8 cellular contexts compared by ENCODE assay signal in the genomic region with DNA sequence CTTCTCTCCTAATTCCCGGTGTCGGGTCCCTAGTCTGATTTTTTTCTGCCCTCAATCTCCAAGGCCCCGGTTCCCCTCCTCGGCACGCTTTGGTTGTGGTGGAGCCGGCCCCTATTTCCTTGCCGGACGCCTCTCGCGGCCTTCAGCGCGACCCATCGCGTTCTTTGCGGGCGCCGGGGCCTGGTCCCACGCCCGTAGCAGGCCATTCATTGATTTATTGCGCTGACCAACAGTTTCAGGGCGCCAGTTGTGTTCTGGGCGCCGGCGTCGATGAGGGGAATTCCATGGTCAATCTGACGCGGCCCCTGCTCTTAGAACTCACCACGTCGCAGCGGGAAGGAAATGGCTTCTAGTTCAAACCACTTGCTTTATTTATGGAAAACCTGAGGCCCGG. TPM values are rescaled to one million over a fixed set of nuclear protein-coding genes. Genes with fewer than 3 reads are reported as not detected.
DNase-seq lines count a peak whose midpoint lies in the region; ATAC-seq lines count a peak whose summit lies in the region.

No MANE protein-coding gene starts in this region.

- peak overlapping the region; percentile 84 for H3K27ac ChIP-seq in SJSA1
- peak overlapping the region; percentile 93 for H3K27ac ChIP-seq in right cardiac atrium (ENCODE audit: low read length)
- H3K27ac ChIP-seq in aorta (ENCODE audit: low read depth in 1 of 2, low read length in 2 of 2), result peak overlapping the region; percentile 2 to 71

- ATAC-seq in GM18873 (IDR thresholded peaks at IDR 0.05; ENCODE audit: low FRiP score, unreplicated experiment) (peak; percentile 21), HG03175 (IDR thresholded peaks at IDR 0.05; ENCODE audit: unreplicated experiment) (peak; percentile 25), right cardiac atrium (peak; percentile 7 to 26), aorta (ENCODE audit: low FRiP score) (peak; percentile 60)

- peaks cover 48% of the 10 kb centered on the region for H3K4me1 Mint-ChIP-seq in activated naive CD8-positive, alpha-beta T cell treated with anti-CD3 and anti-CD28 coated beads for 36 hours

- H3K4me3 ChIP-seq in SJSA1, result peak overlapping the region; percentile 71
- peak overlapping the region; percentile 90 for H3K4me3 ChIP-seq in right cardiac atrium (ENCODE audit: low read length)
- H3K4me3 ChIP-seq in aorta (ENCODE audit: low read length in 2 of 2), result peak overlapping the region; percentile 63 to 80

- H3K27me3 ChIP-seq in SJSA1 (replicated peaks) (no peaks in the 10 kb centered on the region), right cardiac atrium (ENCODE audit: control insufficient read depth, insufficient read depth) (no peaks in the 10 kb centered on the region), aorta (ENCODE audit: control insufficient read depth in 1 of 2, insufficient read depth in 2 of 2, low read length in 1 of 2) (no peaks in the 10 kb centered on the region)

- no peaks in the 10 kb centered on the region for H3K9me3 Mint-ChIP-seq in activated naive CD8-positive, alpha-beta T cell treated with anti-CD3 and anti-CD28 coated beads for 36 hours

- peak overlapping the region; percentile 95 for H3K4me3 Mint-ChIP-seq in activated naive CD8-positive, alpha-beta T cell treated with anti-CD3 and anti-CD28 coated beads for 36 hours

- peaks cover 50% of the 10 kb centered on the region for H3K36me3 Mint-ChIP-seq in activated naive CD8-positive, alpha-beta T cell treated with anti-CD3 and anti-CD28 coated beads for 36 hours

- peak; percentile 46 for DNase-seq in AG08395 (ENCODE audit: low spot score)
- DNase-seq in SJSA1 (ENCODE audit: low read depth in 1 of 2, low spot score in 2 of 2), result peak in 1 of 2 experiments; percentile 58
- peak; percentile 69 for DNase-seq in activated naive CD8-positive, alpha-beta T cell treated with anti-CD3 and anti-CD28 coated beads for 36 hours
- DNase-seq in right cardiac atrium, result peak in 1 of 3 donors; percentile 74
- DNase-seq in renal cortical epithelial cell (ENCODE audit: low read depth), result peak; percentile 67
- peak; percentile 64 to 81 for DNase-seq in aorta

- H3K36me3 ChIP-seq in SJSA1 (peaks cover 46% of the 10 kb centered on the region), aorta (ENCODE audit: control insufficient read depth in 1 of 2, insufficient read depth in 2 of 2, low read length in 1 of 2) (no peaks in the 10 kb centered on the region)

- H3K27me3 Mint-ChIP-seq in activated naive CD8-positive, alpha-beta T cell treated with anti-CD3 and anti-CD28 coated beads for 36 hours, result no peaks in the 10 kb centered on the region

- H3K4me1 ChIP-seq in SJSA1 (replicated peaks), result peaks cover 21% of the 10 kb centered on the region
- peaks cover 4% of the 10 kb centered on the region for H3K4me1 ChIP-seq in right cardiac atrium (ENCODE audit: control insufficient read depth, insufficient read depth, low read length)
- H3K4me1 ChIP-seq in aorta (ENCODE audit: control insufficient read depth in 1 of 2, insufficient read depth in 2 of 2, low read length in 2 of 2), result no peaks in the 10 kb centered on the region

- under 1% methylated on average over 31 of the region's 31 CpGs for WGBS in right cardiac atrium
- WGBS in aorta, 2 donors, result 0 to 1% methylated on average over 31 of the region's 31 CpGs

- peak overlapping the region; percentile 100 for H3K27ac Mint-ChIP-seq in activated naive CD8-positive, alpha-beta T cell treated with anti-CD3 and anti-CD28 coated beads for 36 hours

- intact Hi-C loops in right cardiac atrium (cut with DNase I), result no loop called here
- intact Hi-C loops in aorta (cut with DNase I), result loop anchor here in 1 of 2 donors (2.0 to 10.0 kb wide), 2 partner anchors 162 to 304 kb away; partner anchors contain the start of gene GPBAR1

- H3K9me3 ChIP-seq in SJSA1 (replicated peaks), result no peaks in the 10 kb centered on the region
- H3K9me3 ChIP-seq in right cardiac atrium (ENCODE audit: control insufficient read depth, low read length), result no peaks in the 10 kb centered on the region
- H3K9me3 ChIP-seq in aorta (ENCODE audit: control insufficient read depth, low read length), result no peaks in the 10 kb centered on the region

RNA-seq across cellular contexts. Expression of gene CNOT9, which starts 0.4 kb away (rescaled TPM):
- 84.6 and 98.9 TPM in 2 replicates for total RNA-seq in SJSA1 (2014; rRNA removed; shearing (Covaris generic))
- 100 to 1,000 TPM; 129 to 131 TPM for total RNA-seq in activated naive CD8-positive, alpha-beta T cell treated with anti-CD3 and anti-CD28 coated beads for 36 hours
- total RNA-seq in right cardiac atrium (10 to 100 TPM; 16.0 to 24.7 (median 19.3) TPM), renal cortical epithelial cell (29.4 and 43.9 TPM in 2 replicates), aorta (10 to 100 TPM; 35.6 TPM)
- polyA plus RNA-seq in right cardiac atrium (14.5 TPM), aorta (10 to 100 TPM; 12.1 to 21.3 TPM)

RNA-seq across cellular contexts. Expression of gene USP37, which starts 0.9 kb away (rescaled TPM):
- 16.2 and 19.2 TPM in 2 replicates for total RNA-seq in SJSA1 (2014; rRNA removed; shearing (Covaris generic))
- total RNA-seq in activated naive CD8-positive, alpha-beta T cell treated with anti-CD3 and anti-CD28 coated beads for 36 hours, result 10 to 100 TPM; 29.7 to 31.2 TPM
- 1 to 10 TPM; 6.1 to 9.9 (median 7.6) TPM for total RNA-seq in right cardiac atrium
- polyA plus RNA-seq in right cardiac atrium, result 1.7 TPM
- total RNA-seq in renal cortical epithelial cell, result 9.2 and 12.2 TPM in 2 replicates
- total RNA-seq in aorta, result 10 to 100 TPM; 13.6 to 22.2 TPM
- 1 to 10 TPM; 1.5 to 2.0 TPM for polyA plus RNA-seq in aorta

RNA-seq across cellular contexts. Expression of gene PLCD4, which starts 38.7 kb away (rescaled TPM):
- not detected in 2 replicates for total RNA-seq in SJSA1 (2014; rRNA removed; shearing (Covaris generic))
- under 1 TPM in 1 of 2 experiments, not detected in 1; 0.22 TPM for total RNA-seq in activated naive CD8-positive, alpha-beta T cell treated with anti-CD3 and anti-CD28 coated beads for 36 hours
- total RNA-seq in right cardiac atrium (1 to 10 TPM in 1 of 4 donors, under 1 TPM in 3; 0.53 to 1.3 (median 0.88) TPM), renal cortical epithelial cell (2.9 and 3.0 TPM in 2 replicates), aorta (1 to 10 TPM; 1.6 to 5.3 TPM)
- polyA plus RNA-seq in right cardiac atrium (0.48 TPM), aorta (1 to 10 TPM in 1 of 2 donors, under 1 TPM in 1; 0.25 to 1.2 TPM)

Comparison
In these comparisons a context has a peak if more than half of its experiments do, and no peak if none do; other contexts are left out.
1. H3K27ac ChIP-seq: peak in every context shown above with its lines; median percentile 93 in right cardiac atrium; 84 in SJSA1; 36 in aorta.